8 cellular contexts compared by ENCODE assay signal in the genomic region with DNA sequence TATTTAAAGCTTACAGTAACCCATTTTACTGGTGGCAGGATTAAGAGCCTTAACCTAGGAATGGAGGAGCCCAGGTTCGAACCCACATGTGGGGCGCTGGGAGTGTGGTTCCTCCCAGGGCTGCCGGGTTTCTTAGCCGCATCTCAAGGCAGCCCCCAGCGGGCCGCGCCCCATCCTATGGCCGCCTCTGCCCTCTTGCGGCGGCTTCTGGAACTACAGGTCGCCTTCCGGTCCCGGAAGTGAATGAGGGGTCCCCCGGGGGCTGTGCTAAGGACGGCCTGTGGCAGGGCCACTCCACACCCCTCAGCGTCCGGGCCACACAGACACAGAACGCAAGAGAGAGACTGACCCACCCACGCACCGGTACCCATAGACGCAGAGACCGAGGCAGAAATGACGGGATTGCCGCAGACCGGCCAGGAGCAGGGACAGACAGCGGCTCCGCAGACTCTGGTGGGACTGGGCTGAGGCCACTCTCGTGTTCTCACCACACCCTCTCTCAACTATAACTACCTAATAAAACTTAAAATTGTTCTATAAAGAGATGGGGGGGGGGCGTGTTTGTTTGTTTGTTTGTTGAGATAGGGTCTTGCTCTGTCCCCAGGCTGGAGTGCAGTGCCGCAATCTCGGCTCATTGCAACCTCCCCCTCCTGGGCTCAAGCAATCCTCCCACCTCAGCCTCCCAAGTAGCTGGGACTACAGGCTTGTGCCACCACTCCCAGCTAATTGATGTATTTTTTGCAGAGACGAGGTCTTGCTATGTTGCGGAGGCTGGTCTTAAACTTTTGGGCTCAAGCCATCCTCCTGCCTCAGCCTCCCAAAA. TPM values are rescaled to one million over a fixed set of nuclear protein-coding genes. Genes with fewer than 3 reads are reported as not detected.
DNase-seq lines count a peak whose midpoint lies in the region; ATAC-seq, FAIRE-seq and TF ChIP-seq lines count a peak whose summit lies in the region.
"Not testable (repeated sequence)": the region's sequence is repeated elsewhere in the genome, so short reads cannot be mapped to it uniquely, and the experiment has no call there.

No MANE protein-coding gene starts in this region.

- H2AFZ ChIP-seq in GM12878 (ENCODE audit: control insufficient read depth, low read depth, low read length) = not testable (repeated sequence)

- not testable (repeated sequence) for H3K4me3 ChIP-seq in GM12878; right cardiac atrium (ENCODE audit: low read length)
- peak overlapping the region; percentile 56 for H3K4me3 ChIP-seq in upper lobe of right lung

- H3K79me2 ChIP-seq in GM12878 (ENCODE audit: control insufficient read depth, insufficient read depth, low read length) = not testable (repeated sequence)

- in situ Hi-C loops in GM12878 (cut with MboI) = not testable (repeated sequence)

- not testable (repeated sequence) for H3K4me1 ChIP-seq in GM12878 (ENCODE audit: control insufficient read depth, insufficient read depth, low read length); right cardiac atrium (ENCODE audit: control insufficient read depth, insufficient read depth, low read length); upper lobe of right lung

- H3K9me3 Mint-ChIP-seq in osteocyte (ENCODE audit: unreplicated experiment) = not testable (repeated sequence)

- H3K4me1 Mint-ChIP-seq in osteocyte (ENCODE audit: unreplicated experiment) = not testable (repeated sequence)

- WGBS in GM12878 (ENCODE audit: insufficient coverage, insufficient replicate concordance, low lambda C conversion rate, missing lambda C conversion rate) = 20% methylated on average over 12 of the region's 33 CpGs
- no CpG with 5 or more reads among the region's 33 CpGs for WGBS in right cardiac atrium

- not testable (repeated sequence) for H3K4me2 ChIP-seq in GM12878 (ENCODE audit: control insufficient read depth, insufficient read depth)

- RAD21 ChIA-PET in GM12878 (lab: Charles Lee; ENCODE audit: unreplicated experiment) = not testable (repeated sequence)

- not testable (repeated sequence) for H3K27ac ChIP-seq in GM12878 (ENCODE audit: control insufficient read depth, insufficient read depth); right cardiac atrium (ENCODE audit: low read length)
- H3K27ac ChIP-seq in upper lobe of right lung = peak overlapping the region; percentile 79

- TF ChIP-seq CTCF in GM12878 (IDR thresholded peaks at IDR 0.05 in 2 of 3, conservative IDR thresholded peaks at IDR 0.05 in 1 of 3; ENCODE audit: control insufficient read depth in 2 of 3, extremely low read depth in 1 of 3, insufficient read depth in 1 of 3, low read depth in 3 of 3, low read length in 3 of 3); osteocyte (IDR thresholded peaks at IDR 0.05): not testable (repeated sequence)
- TF ChIP-seq CTCF in upper lobe of right lung (IDR thresholded peaks at IDR 0.05) = peak; percentile 27

- peak; percentile 90 for ATAC-seq in GM18861 (IDR thresholded peaks at IDR 0.05; ENCODE audit: unreplicated experiment)
- peak; percentile 55 for ATAC-seq in GM21786 (IDR thresholded peaks at IDR 0.05; ENCODE audit: unreplicated experiment)
- peak; percentile 87 for ATAC-seq in HG03342 (IDR thresholded peaks at IDR 0.05; ENCODE audit: unreplicated experiment)
- ATAC-seq in activated CD4-positive, CD25-positive, alpha-beta regulatory T cell treated with anti-CD3 and anti-CD28 coated beads, Interleukin-2, amount 50 U/mL, for 24 hours = peak; percentile 97
- peak; percentile 99 for ATAC-seq in GM12878
- peak; percentile 96 to 97 for ATAC-seq in right cardiac atrium
- peak; percentile 100 for ATAC-seq in upper lobe of right lung

- H3K27me3 ChIP-seq in GM12878 (replicated peaks in 1 of 2; ENCODE audit: control insufficient read depth in 2 of 2, insufficient read depth in 2 of 2, low read length in 1 of 2); right cardiac atrium (ENCODE audit: control insufficient read depth, insufficient read depth); upper lobe of right lung: not testable (repeated sequence)

- not testable (repeated sequence) for H3K36me3 ChIP-seq in GM12878 (ENCODE audit: control insufficient read depth in 2 of 2, insufficient read depth in 2 of 2, low read length in 1 of 2); upper lobe of right lung

- H3K27ac Mint-ChIP-seq in osteocyte (ENCODE audit: unreplicated experiment) = not testable (repeated sequence)

- H3K9me3 ChIP-seq in GM12878 (replicated peaks; ENCODE audit: control insufficient read depth, insufficient read depth, low read length); right cardiac atrium (ENCODE audit: control insufficient read depth, low read length); upper lobe of right lung: not testable (repeated sequence)

- SMC1A ChIA-PET in GM12878 (lab: Charles Lee; ENCODE audit: uncharacterized antibody, unreplicated experiment) = not testable (repeated sequence)

- not testable (repeated sequence) for BruUV-seq in GM12878 (replicated peaks; lab: Mats Ljungman, UMichigan)

- not testable (repeated sequence) for TF ChIP-seq EP300 in GM12878 (IDR thresholded peaks at IDR 0.05; ENCODE audit: borderline replicate concordance in 1 of 2, control insufficient read depth in 1 of 2, low read depth in 2 of 2, low read length in 2 of 2)

- not testable (repeated sequence) for H3K4me3 Mint-ChIP-seq in osteocyte (ENCODE audit: unreplicated experiment)

- H4K20me1 ChIP-seq in GM12878 (ENCODE audit: control insufficient read depth, insufficient read depth) = not testable (repeated sequence)

- TF ChIP-seq POLR2A in GM12878 (IDR thresholded peaks at IDR 0.05; ENCODE audit: low read depth, low read length) = not testable (repeated sequence)

- DNase-seq in GM12878 (ENCODE audit: low read depth, low spot score) = not testable (repeated sequence)
- DNase-seq in right cardiac atrium (peak in 2 of 3 donors; percentile 17 to 63), osteocyte (ENCODE audit: extremely low spot score, unreplicated experiment) (peak; percentile 54), upper lobe of right lung (peak; percentile 86)

- CTCF ChIA-PET in GM12878 (lab: Yijun Ruan, JAX) = not testable (repeated sequence)

- not testable (repeated sequence) for H3K9ac ChIP-seq in GM12878 (ENCODE audit: control insufficient read depth, insufficient read depth, low read length)

- not testable (repeated sequence) for FAIRE-seq in GM12878 (lab: Jason Lieb, UNC)

- H3K27me3 Mint-ChIP-seq in osteocyte (ENCODE audit: unreplicated experiment) = not testable (repeated sequence)

- intact Hi-C loops in GM12878 (cut with micrococcal nuclease; ENCODE audit: unreplicated experiment); right cardiac atrium (cut with DNase I); upper lobe of right lung (cut with DNase I): not testable (repeated sequence)

- not testable (repeated sequence) for TF ChIP-seq RAD21 in GM12878 (IDR thresholded peaks at IDR 0.05; ENCODE audit: insufficient read depth, low read depth, low read length)

- H3K36me3 Mint-ChIP-seq in osteocyte (ENCODE audit: unreplicated experiment) = not testable (repeated sequence)

- POLR2A ChIA-PET in GM12878 (lab: Charles Lee) = not testable (repeated sequence)

RNA-seq across cellular contexts. Expression of a gene that starts 40.6 kb away (rescaled TPM):
- total RNA-seq in GM12878 (2013; cell fraction: nucleolus; rRNA removed) = 42.7 and 44.8 TPM in 2 replicates
- 2.1 and 2.7 TPM in 2 replicates for total RNA-seq in GM12878 (2014; rRNA removed)
- 1.8 and 3.2 TPM in 2 replicates for total RNA-seq in GM12878 (2014; rRNA removed; fragmentation: Illumina TruSeq; extraction: Trizol)
- 4.8 and 5.0 TPM in 2 replicates for total RNA-seq in GM12878 (2021)
- polyA plus RNA-seq in GM12878 (2011; ENCODE audit: low read depth) = 2.5 TPM
- 4.7 and 5.7 TPM in 2 replicates for polyA plus RNA-seq in GM12878 (2011; rRNA removed)
- 5.4 and 7.0 TPM in 2 replicates for polyA plus RNA-seq in GM12878 (2011; cell fraction: cytosol; rRNA removed)
- polyA plus RNA-seq in GM12878 (2011; cell fraction: nucleus; rRNA removed) = 14.0 and 14.5 TPM in 2 replicates
- polyA plus RNA-seq in GM12878 (2012) = 6.4 and 6.5 TPM in 2 replicates
- 3.3 and 4.8 TPM in 2 replicates for polyA plus RNA-seq in GM12878 (2014; fragmentation: Illumina TruSeq; extraction: Trizol)
- polyA plus RNA-seq in GM12878 (2014; fragmentation: Nextera tagmentation; extraction: Ambion mirVana) = under 1 TPM; 0.26 to 0.62 TPM
- 5.2 and 5.9 TPM in 2 replicates for polyA plus RNA-seq in GM12878 (2014; rRNA removed)
- polyA plus RNA-seq in GM12878 (2016; fragmentation: Nextera tagmentation; extraction: Ambion mirVana) = 1 to 10 TPM; 5.6 to 8.4 TPM
- polyA minus RNA-seq in GM12878 (2011; rRNA and poly(A)+ RNA removed) = 8.7 and 11.1 TPM in 2 replicates
- 2.2 and 4.4 TPM in 2 replicates for polyA minus RNA-seq in GM12878 (2011; cell fraction: cytosol; rRNA and poly(A)+ RNA removed)
- polyA minus RNA-seq in GM12878 (2011; cell fraction: nucleus; rRNA and poly(A)+ RNA removed) = 6.3 and 9.8 TPM in 2 replicates
- total RNA-seq in right cardiac atrium = 100 to 1,000 TPM in 3 of 4 donors, 10 to 100 TPM in 1; 83.3 to 138 (median 121) TPM
- 50.2 TPM for polyA plus RNA-seq in right cardiac atrium
- 49.5 and 54.7 TPM in 2 replicates for total RNA-seq in osteocyte
- total RNA-seq in upper lobe of right lung = 54.5 TPM
